In the genomic region with DNA sequence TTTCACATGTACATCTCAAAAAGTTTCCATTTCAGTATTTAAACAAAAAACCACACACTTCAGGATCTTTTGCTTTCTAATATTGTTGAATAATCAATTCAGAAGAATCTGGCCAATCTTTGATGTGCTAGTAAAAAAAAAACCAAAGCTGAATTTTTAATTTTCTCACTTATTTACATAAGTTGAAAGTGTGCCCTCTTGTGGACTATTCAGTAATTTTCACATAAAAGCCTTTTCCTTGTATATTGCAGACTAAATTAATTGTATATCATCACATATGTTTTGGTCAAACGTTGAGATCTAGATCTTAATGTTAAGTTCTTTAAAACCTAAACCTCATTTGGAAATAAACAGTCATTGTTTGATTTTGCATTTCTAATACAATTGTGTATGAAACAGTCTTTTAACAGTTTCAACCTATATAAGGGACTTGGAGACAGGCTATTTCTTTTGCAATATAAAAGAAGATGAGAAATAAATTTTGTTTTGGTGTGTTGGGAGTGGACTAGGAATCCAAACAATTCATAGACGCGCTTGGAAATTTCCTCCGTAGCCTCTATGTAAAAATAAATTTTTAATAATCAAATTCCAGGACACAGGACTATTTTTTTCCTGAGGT, we compare ENCODE assay signal across 8 cellular contexts.
A peak's percentile ranks its signal among the peaks of the same experiment; 100 is the strongest.
DNase-seq lines count a peak whose midpoint lies in the region; ATAC-seq and TF ChIP-seq lines count a peak whose summit lies in the region.

No MANE protein-coding gene starts in this region.

- peaks cover 0 to 39% of the 10 kb centered on the region in 2 donors for H3K4me1 ChIP-seq in right atrium auricular region

- no peaks in the 10 kb centered on the region for H3K9me3 ChIP-seq in right atrium auricular region

- no peaks in the 10 kb centered on the region for H3K36me3 ChIP-seq in right atrium auricular region

- ATAC-seq in left cardiac atrium (no peak), GM21825 (IDR thresholded peaks at IDR 0.05; ENCODE audit: unreplicated experiment) (no peak), HG02973 (IDR thresholded peaks at IDR 0.05; ENCODE audit: unreplicated experiment) (no peak)

- no peak overlapping the region for H3K27ac ChIP-seq in right atrium auricular region

- H3K27me3 ChIP-seq in right atrium auricular region = no peaks in the 10 kb centered on the region

- intact Hi-C loops in left cardiac atrium (cut with DNase I) = loop anchor here (5.0 to 10.0 kb wide), 2 partner anchors 67 to 70 kb away; partner anchors contain the start of gene NIPBL (in 2 of the 2)

- peak; percentile 39 to 66 for TF ChIP-seq CTCF in right atrium auricular region (IDR thresholded peaks at IDR 0.05)

- no peak overlapping the region for H3K4me3 ChIP-seq in right atrium auricular region

- DNase-seq in right atrium auricular region (ENCODE audit: low spot score) = no peak
- DNase-seq in left cardiac atrium = no peak
- peak; percentile 66 for DNase-seq in NCI-H2171 treated with DMSO at 0.1 percent for 48 hours (lab: John Stamatoyannopoulos, UW)
- peak; percentile 13 for DNase-seq in brain pericyte (ENCODE audit: low read depth, low spot score)
- DNase-seq in medulla oblongata (ENCODE audit: extremely low spot score) = peak; percentile 75
- no peak for DNase-seq in effector CD8-positive, alpha-beta T cell (lab: John Stamatoyannopoulos, UW)

Comparison
In these comparisons a context has a peak if more than half of its experiments do, and no peak if none do; other contexts are left out.
1. DNase-seq: peak in NCI-H2171 treated with DMSO at 0.1 percent for 48 hours (single experiment), brain pericyte (single experiment) and medulla oblongata (single experiment); none in right atrium auricular region (single experiment), left cardiac atrium (single experiment) and effector CD8-positive, alpha-beta T cell (single experiment).